In genomic region chr10:1846050-1846449, GRCh38 we compare ENCODE assay signal across 38 cellular contexts.
"Had no signal": no experiment of that assay in that cellular context is flagged by ENCODE, and none has a peak within 500 bp of the region (broad histone marks: within the 10 kb centered on the region; RNA-seq: fewer than 3 reads in every experiment).

No MANE protein-coding gene starts in this region.

- FAIRE-seq: astrocyte had no signal

- H3K36me3 ChIP-seq: adrenal gland, brain microvascular endothelial cell, breast epithelium, WERI-Rb-1 had no signal

- DNase-seq: activated CD4-positive, alpha-beta memory T cell treated with anti-CD3 and anti-CD28 coated beads for 36 hours; activated CD4-positive, alpha-beta T cell treated with anti-CD3 and anti-CD28 coated beads for 1 hour; activated CD4-positive, alpha-beta T cell treated with anti-CD3 and anti-CD28 coated beads for 4 hours; activated CD4-positive, alpha-beta T cell treated with anti-CD3 and anti-CD28 coated beads, Interleukin-2, amount 10 ng/mL, durations not matched to agents 24 days and 14 days; activated CD4-positive, alpha-beta T cell treated with anti-CD3 and anti-CD28 coated beads, Interleukin-2, amount 50 U/mL, for 1 hour; activated CD4-positive, alpha-beta T cell treated with anti-CD3 and anti-CD28 coated beads, Interleukin-2, amount 50 U/mL, for 4 hours; activated CD4-positive, CD25-positive, alpha-beta regulatory T cell; activated CD8-positive, alpha-beta memory T cell treated with anti-CD3 and anti-CD28 coated beads, Interleukin-2, amount 50 U/mL, for 4 hours; activated CD8-positive, alpha-beta T cell treated with anti-CD3 and anti-CD28 coated beads for 36 hours; activated effector memory CD4-positive, alpha-beta T cell treated with anti-CD3 and anti-CD28 coated beads, Interleukin-2, amount 50 U/mL, for 16 hours; activated gamma-delta T cell treated with Interleukin-2 at 50 U/mL for 16 hours; activated naive CD4-positive, alpha-beta T cell; activated naive CD4-positive, alpha-beta T cell treated with anti-CD3 and anti-CD28 coated beads for 36 hours; activated naive CD4-positive, alpha-beta T cell treated with anti-CD3 and anti-CD28 coated beads, Interleukin-2, amount 50 U/mL, for 16 hours; activated naive CD8-positive, alpha-beta T cell treated with anti-CD3 and anti-CD28 coated beads for 36 hours; activated T-cell treated with anti-CD3 and anti-CD28 coated beads for 4 hours; activated T-cell treated with anti-CD3 and anti-CD28 coated beads, Interleukin-2, amount 50 U/mL, for 1 hour; activated T-cell treated with anti-CD3 and anti-CD28 coated beads, Interleukin-2, amount 50 U/mL, for 4 hours; activated T-cell treated with anti-CD3 and anti-CD28 coated beads, Interleukin-2, amount 50 U/mL, for 72 hours; adrenal gland; amniotic stem cell; aorta; body of pancreas; brain microvascular endothelial cell; central memory CD4-positive, alpha-beta T cell; T-helper 1 cell; T-helper 2 cell; T-helper 9 cell; WERI-Rb-1 had no signal

- H3K9me3 Mint-ChIP-seq: activated CD4-positive, alpha-beta T cell treated with anti-CD3 and anti-CD28 coated beads, Interleukin-2, amount 10 ng/mL, durations not matched to agents 24 days and 14 days; activated CD8-positive, alpha-beta T cell treated with anti-CD3 and anti-CD28 coated beads for 36 hours had no signal

- H3K27me3 Mint-ChIP-seq: activated CD4-positive, alpha-beta memory T cell treated with anti-CD3 and anti-CD28 coated beads for 36 hours; activated CD8-positive, alpha-beta T cell treated with anti-CD3 and anti-CD28 coated beads for 36 hours; activated naive CD8-positive, alpha-beta T cell treated with anti-CD3 and anti-CD28 coated beads for 36 hours had no signal

- H3K27ac Mint-ChIP-seq: activated CD4-positive, alpha-beta memory T cell treated with anti-CD3 and anti-CD28 coated beads for 36 hours; activated CD4-positive, alpha-beta T cell treated with anti-CD3 and anti-CD28 coated beads, Interleukin-2, amount 10 ng/mL, durations not matched to agents 24 days and 14 days; activated CD8-positive, alpha-beta T cell treated with anti-CD3 and anti-CD28 coated beads for 36 hours; activated naive CD4-positive, alpha-beta T cell treated with anti-CD3 and anti-CD28 coated beads for 36 hours; activated naive CD4-positive, alpha-beta T cell treated with anti-CD3 and anti-CD28 coated beads, Interleukin-2, amount 50 U/mL, for 72 hours; activated naive CD8-positive, alpha-beta T cell treated with anti-CD3 and anti-CD28 coated beads for 36 hours; activated T-cell treated with anti-CD3 and anti-CD28 coated beads, Interleukin-2, amount 50 U/mL, for 72 hours; activated T-helper 1 cell treated with anti-CD3 and anti-CD28 coated beads, Interleukin-12 subunit alpha, Interleukin-12 subunit beta, Interleukin-2, Interleukin-4 antibody, amounts not matched to agents 30 ng/mL and 10 ng/mL and 1 ng/mL, durations not matched to agents 14 hours and 24 hours and 36 hours; activated T-helper 17 cell treated with anti-CD3 and anti-CD28 coated beads, Interleukin-2, amount 50 U/mL, for 72 hours; T-helper 1 cell treated with Interleukin-12 subunit alpha and Interleukin-12 subunit beta and Interleukin-4 antibody, amounts not matched to agents 30 μg/mL and 1 μg/mL, for 36 hours; T-helper 2 cell treated with Interferon-gamma antibody and Interleukin-4, amounts not matched to agents 5 μg/mL and 100 μg/mL, for 36 hours; WTC11 had no signal

- ATAC-seq: activated CD4-positive, CD25-positive, alpha-beta regulatory T cell treated with anti-CD3 and anti-CD28 coated beads, Interleukin-2, amount 50 U/mL, for 24 hours; activated CD8-positive, alpha-beta T cell treated with anti-CD3 and anti-CD28 coated beads for 36 hours; activated naive CD4-positive, alpha-beta T cell treated with anti-CD3 and anti-CD28 coated beads, Interleukin-2, amount 50 U/mL, for 72 hours; activated T-cell treated with anti-CD3 and anti-CD28 coated beads, Interleukin-2, amount 50 U/mL, for 4 hours; activated T-cell treated with anti-CD3 and anti-CD28 coated beads, Interleukin-2, amount 50 U/mL, for 72 hours; activated T-helper 17 cell treated with anti-CD3 and anti-CD28 coated beads, Interleukin-2, amount 50 U/mL, for 72 hours; body of pancreas; WTC11 had no signal

- H3K27ac ChIP-seq: adrenal gland, body of pancreas, brain microvascular endothelial cell, breast epithelium, WERI-Rb-1 had no signal

- H3K4me3 ChIP-seq: adrenal gland, body of pancreas, breast epithelium had no signal

- H3K36me3 Mint-ChIP-seq: activated CD4-positive, alpha-beta memory T cell treated with anti-CD3 and anti-CD28 coated beads for 36 hours; activated naive CD4-positive, alpha-beta T cell treated with anti-CD3 and anti-CD28 coated beads, Interleukin-2, amount 50 U/mL, for 72 hours; activated naive CD8-positive, alpha-beta T cell treated with anti-CD3 and anti-CD28 coated beads for 36 hours; WTC11 had no signal

- H3K27me3 ChIP-seq: adrenal gland, body of pancreas, brain microvascular endothelial cell, breast epithelium had no signal

- H3K9me3 ChIP-seq: body of pancreas, breast epithelium had no signal

- H3K4me1 Mint-ChIP-seq: activated CD4-positive, alpha-beta T cell treated with anti-CD3 and anti-CD28 coated beads, Interleukin-2, amount 10 ng/mL, durations not matched to agents 24 days and 14 days; activated naive CD8-positive, alpha-beta T cell treated with anti-CD3 and anti-CD28 coated beads for 36 hours; activated T-helper 17 cell treated with anti-CD3 and anti-CD28 coated beads, Interleukin-2, amount 50 U/mL, for 72 hours had no signal

- H3K4me3 Mint-ChIP-seq: activated CD4-positive, alpha-beta memory T cell treated with anti-CD3 and anti-CD28 coated beads for 36 hours; activated CD4-positive, alpha-beta T cell treated with anti-CD3 and anti-CD28 coated beads, Interleukin-2, amount 10 ng/mL, durations not matched to agents 24 days and 14 days; activated CD8-positive, alpha-beta T cell treated with anti-CD3 and anti-CD28 coated beads for 36 hours; activated naive CD4-positive, alpha-beta T cell treated with anti-CD3 and anti-CD28 coated beads for 36 hours; activated naive CD8-positive, alpha-beta T cell treated with anti-CD3 and anti-CD28 coated beads for 36 hours; activated T-cell treated with anti-CD3 and anti-CD28 coated beads, Interleukin-2, amount 50 U/mL, for 4 hours; activated T-cell treated with anti-CD3 and anti-CD28 coated beads, Interleukin-2, amount 50 U/mL, for 72 hours; activated T-helper 1 cell treated with anti-CD3 and anti-CD28 coated beads, Interleukin-12 subunit alpha, Interleukin-12 subunit beta, Interleukin-2, Interleukin-4 antibody, amounts not matched to agents 30 ng/mL and 10 ng/mL and 1 ng/mL, durations not matched to agents 14 hours and 24 hours and 36 hours; activated T-helper 17 cell treated with anti-CD3 and anti-CD28 coated beads, Interleukin-2, amount 50 U/mL, for 72 hours; T-helper 1 cell treated with Interleukin-12 subunit alpha and Interleukin-12 subunit beta and Interleukin-4 antibody, amounts not matched to agents 30 μg/mL and 1 μg/mL, for 36 hours; T-helper 2 cell treated with Interferon-gamma antibody and Interleukin-4, amounts not matched to agents 5 μg/mL and 100 μg/mL, for 36 hours; WTC11 had no signal

- H3K4me1 ChIP-seq: adrenal gland, body of pancreas, breast epithelium had no signal
